10 cellular contexts compared by ENCODE assay signal in the genomic region with DNA sequence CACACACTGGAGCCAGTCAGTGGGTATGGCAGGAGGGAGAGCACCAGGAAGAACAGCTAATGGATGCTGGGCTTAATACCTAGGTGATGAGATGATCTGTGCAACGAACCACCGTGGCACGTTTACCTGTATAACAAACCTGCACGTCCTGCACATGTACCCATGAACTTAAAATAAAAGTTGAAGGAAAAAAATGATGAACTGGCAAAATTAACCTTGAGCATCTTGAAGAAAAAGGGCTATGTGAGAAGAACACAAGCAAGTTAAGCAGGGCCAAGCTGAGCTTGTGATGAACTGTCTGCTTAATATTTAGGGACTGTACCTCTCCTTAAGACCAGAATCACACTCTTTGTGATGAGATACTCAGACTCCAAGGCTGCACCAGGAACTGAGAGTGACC.
"Had no signal": no experiment of that assay in that cellular context is flagged by ENCODE, and none has a peak within 500 bp of the region (broad histone marks: within the 10 kb centered on the region; RNA-seq: fewer than 3 reads in every experiment).

No MANE protein-coding gene starts in this region.

- H3K4me1 ChIP-seq: HAP-1 had no signal

- DNase-seq: GOT3, H7, H9, HCEC 1CT, HFFc6 had no signal

- H2AFZ ChIP-seq: GM23338 had no signal

- ATAC-seq: GM23338, HCT116 had no signal

- H3K4me3 ChIP-seq: GM23338, HAP-1 had no signal

- FAIRE-seq: H1, H54 had no signal

- H3K36me3 ChIP-seq: HAP-1 had no signal

- H3K4me2 ChIP-seq: GM23338 had no signal
